8 cellular contexts compared by ENCODE assay signal in genomic region chr7:103344453-103345149, GRCh38. TPM values are rescaled to one million over a fixed set of nuclear protein-coding genes. Genes with fewer than 3 reads are reported as not detected.
DNase-seq lines count a peak whose midpoint lies in the region; ATAC-seq and TF ChIP-seq lines count a peak whose summit lies in the region.

A gene with protein sequence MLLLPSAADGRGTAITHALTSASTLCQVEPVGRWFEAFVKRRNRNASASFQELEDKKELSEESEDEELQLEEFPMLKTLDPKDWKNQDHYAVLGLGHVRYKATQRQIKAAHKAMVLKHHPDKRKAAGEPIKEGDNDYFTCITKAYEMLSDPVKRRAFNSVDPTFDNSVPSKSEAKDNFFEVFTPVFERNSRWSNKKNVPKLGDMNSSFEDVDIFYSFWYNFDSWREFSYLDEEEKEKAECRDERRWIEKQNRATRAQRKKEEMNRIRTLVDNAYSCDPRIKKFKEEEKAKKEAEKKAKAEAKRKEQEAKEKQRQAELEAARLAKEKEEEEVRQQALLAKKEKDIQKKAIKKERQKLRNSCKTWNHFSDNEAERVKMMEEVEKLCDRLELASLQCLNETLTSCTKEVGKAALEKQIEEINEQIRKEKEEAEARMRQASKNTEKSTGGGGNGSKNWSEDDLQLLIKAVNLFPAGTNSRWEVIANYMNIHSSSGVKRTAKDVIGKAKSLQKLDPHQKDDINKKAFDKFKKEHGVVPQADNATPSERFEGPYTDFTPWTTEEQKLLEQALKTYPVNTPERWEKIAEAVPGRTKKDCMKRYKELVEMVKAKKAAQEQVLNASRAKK (minus strand): TSS chr7:103344767. CDS start chr7:103344622, 145 bp downstream.

- peak within 1 kb of the TSS; percentile 97 for H3K4me2 ChIP-seq in IMR-90 (ENCODE audit: low read depth, low read length)

- H2AK9ac ChIP-seq in IMR-90 (replicated peaks; ENCODE audit: low read depth, low read length, poor library complexity): peak within 1 kb of the TSS; percentile 12

- no peak within 1 kb of the TSS for H2BK20ac ChIP-seq in IMR-90 (ENCODE audit: low read depth, low read length)

- H3K4me3 ChIP-seq in IMR-90 (ENCODE audit: insufficient read depth, low read depth, low read length) (peak within 1 kb of the TSS; percentile 89), epithelial cell of proximal tubule (ENCODE audit: low read depth, low read length) (peak within 1 kb of the TSS; percentile 72)

- H2BK15ac ChIP-seq in IMR-90 (ENCODE audit: low read depth, low read length): no peak within 1 kb of the TSS

- CTCF ChIA-PET in IMR-90 (lab: Yijun Ruan, JAX): no interaction called here

- H3K9ac ChIP-seq in IMR-90 (ENCODE audit: low read depth, low read length): peak within 1 kb of the TSS; percentile 91

- H2AK5ac ChIP-seq in IMR-90 (ENCODE audit: low read depth, low read length): peak within 1 kb of the TSS; percentile 46

- POLR2A ChIA-PET in IMR-90 (lab: Charles Lee; ENCODE audit: unreplicated experiment): no interaction called here

- H4K8ac ChIP-seq in IMR-90 (ENCODE audit: low read depth in 2 of 2, low read length in 2 of 2): peak within 1 kb of the TSS; percentile 32 to 68; a peak in 3 of 4 replicates

- peak within 1 kb of the TSS; percentile 23; the same call in 1 of the 2 replicates for H3K18ac ChIP-seq in IMR-90 (ENCODE audit: low read depth, low read length)

- H3K9me1 ChIP-seq in IMR-90 (ENCODE audit: insufficient read depth, low read length): no peaks in the 10 kb centered on the region

- H3K4ac ChIP-seq in IMR-90 (ENCODE audit: low read depth, low read length): peak within 1 kb of the TSS; percentile 76

- ATAC-seq in GM21528 (IDR thresholded peaks at IDR 0.05; ENCODE audit: low FRiP score, unreplicated experiment): peak; percentile 73
- peak; percentile 88 for ATAC-seq in IMR-90 (ENCODE audit: low read depth)

- peak within 1 kb of the TSS; percentile 65; the same call in 1 of the 2 replicates for H4K91ac ChIP-seq in IMR-90 (ENCODE audit: insufficient read depth, low read depth, low read length)

- peak within 1 kb of the TSS; percentile 57 for H3K56ac ChIP-seq in IMR-90 (ENCODE audit: extremely low read depth, insufficient read depth, low read length)

- peak within 1 kb of the TSS; percentile 80 for H2BK5ac ChIP-seq in IMR-90 (ENCODE audit: low read depth, low read length, poor library complexity, severe bottlenecking)

- TF ChIP-seq CTCF in IMR-90 (conservative IDR thresholded peaks at IDR 0.05; ENCODE audit: low read depth, low read length): no peak
- TF ChIP-seq CTCF in epithelial cell of proximal tubule (conservative IDR thresholded peaks at IDR 0.05; ENCODE audit: low read depth, low read length): no peak

- peak; percentile 77 for TF ChIP-seq POLR2A in IMR-90 (IDR thresholded peaks at IDR 0.05; ENCODE audit: low read depth, low read length)

- H3K79me1 ChIP-seq in IMR-90 (ENCODE audit: low read depth in 1 of 2, low read length in 2 of 2): peaks cover 0 to 11% of the 10 kb centered on the region in 2 experiments; a peak in 3 of 4 replicates

- 2% methylated on average over 10 of the region's 43 CpGs; no CpG with 5 or more reads in 1 of the 2 experiments for WGBS in IMR-90 (ENCODE audit: extremely low coverage in 2 of 2, insufficient read length in 1 of 2), 2 experiments

- peak within 1 kb of the TSS; percentile 85 for H3K27ac ChIP-seq in IMR-90 (ENCODE audit: insufficient read depth, low read length)

- in situ Hi-C loops in IMR-90 (cut with MboI; ENCODE audit: low sequenced_read_pairs): no loop called here

- peak; percentile 89 for DNase-seq in DMS114 treated with DMSO at 0.1 percent for 48 hours (lab: John Stamatoyannopoulos, UW; ENCODE audit: unreplicated experiment)
- peak; percentile 94 for DNase-seq in IMR-90
- peak; percentile 55 for DNase-seq in OCI-M2 (lab: John Stamatoyannopoulos, UW; ENCODE audit: unreplicated experiment)
- DNase-seq in activated T-cell treated with anti-CD3 and anti-CD28 coated beads for 4 hours: peak; percentile 82
- DNase-seq in epithelial cell of proximal tubule (ENCODE audit: low read depth): peak; percentile 70
- DNase-seq in mucosa of gallbladder (ENCODE audit: low spot score): peak; percentile 90
- DNase-seq in stimulated activated CD8-positive, alpha-beta memory T cell treated with anti-CD3 and anti-CD28 coated beads, Interleukin-4, amount 100 ng/mL, for 24 hours (ENCODE audit: low read depth): peak; percentile 74

- dilution Hi-C loops in IMR-90 (cut with HindIII; ENCODE audit: low sequenced_read_pairs, unreplicated experiment): no loop called here

- no peaks in the 10 kb centered on the region for H3K9me3 ChIP-seq in IMR-90 (ENCODE audit: control insufficient read depth, insufficient read depth, low read length)

- H3K27me3 ChIP-seq in IMR-90 (ENCODE audit: control insufficient read depth, insufficient read depth, low read length): no peaks in the 10 kb centered on the region

- peaks cover 3% of the 10 kb centered on the region; the same call in 1 of the 2 replicates for H4K20me1 ChIP-seq in IMR-90 (ENCODE audit: insufficient read depth, low read length)

- H3K4me1 ChIP-seq in IMR-90 (ENCODE audit: control insufficient read depth, insufficient read depth, low read length): peaks cover 2% of the 10 kb centered on the region

- H2BK120ac ChIP-seq in IMR-90 (ENCODE audit: low read depth, low read length): 0 out of 2 replicates have a peak within 1 kb of the TSS, but pooled peaks have one; percentile 24

- peak within 1 kb of the TSS; percentile 74 for H3K23ac ChIP-seq in IMR-90 (ENCODE audit: low read depth, low read length)

- no peak for TF ChIP-seq RAD21 in IMR-90 (IDR thresholded peaks at IDR 0.05; ENCODE audit: low read length)

- peaks cover 9% of the 10 kb centered on the region for H3K36me3 ChIP-seq in IMR-90 (ENCODE audit: control insufficient read depth, insufficient read depth, low read length)

- H4K5ac ChIP-seq in IMR-90 (ENCODE audit: low read depth, low read length): peak within 1 kb of the TSS; percentile 82

- intact Hi-C loops in IMR-90 (cut with micrococcal nuclease): no loop called here

- H3K14ac ChIP-seq in IMR-90 (replicated peaks; ENCODE audit: low read depth, low read length): peak within 1 kb of the TSS; percentile 51

- peak within 1 kb of the TSS; percentile 97 for H2AFZ ChIP-seq in IMR-90 (replicated peaks; ENCODE audit: low read length, poor library complexity)

- no TSS peak for BruUV-seq in IMR-90 (replicated peaks; lab: Mats Ljungman, UMichigan)

TF ChIP-seq in IMR-90, 13 proteins besides CTCF, POLR2A, EP300 and RAD21:
- 0 out of 2 replicates have a peak, but pooled peaks have one; percentile 49 for TF ChIP-seq ELK1 (IDR thresholded peaks at IDR 0.05; ENCODE audit: borderline replicate concordance, low read depth, low read length)
- TF ChIP-seq, protein P1, sequence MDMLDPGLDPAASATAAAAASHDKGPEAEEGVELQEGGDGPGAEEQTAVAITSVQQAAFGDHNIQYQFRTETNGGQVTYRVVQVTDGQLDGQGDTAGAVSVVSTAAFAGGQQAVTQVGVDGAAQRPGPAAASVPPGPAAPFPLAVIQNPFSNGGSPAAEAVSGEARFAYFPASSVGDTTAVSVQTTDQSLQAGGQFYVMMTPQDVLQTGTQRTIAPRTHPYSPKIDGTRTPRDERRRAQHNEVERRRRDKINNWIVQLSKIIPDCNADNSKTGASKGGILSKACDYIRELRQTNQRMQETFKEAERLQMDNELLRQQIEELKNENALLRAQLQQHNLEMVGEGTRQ (IDR thresholded peaks at IDR 0.05; ENCODE audit: low read depth, low read length): no peak
- TF ChIP-seq MXI1 (IDR thresholded peaks at IDR 0.05; ENCODE audit: borderline replicate concordance, low read depth, low read length): peak; percentile 97
- 0 out of 2 replicates have a peak, but pooled peaks have one; percentile 31 for TF ChIP-seq CHD1 (IDR thresholded peaks at IDR 0.05; ENCODE audit: low read depth, low read length)
- peak; percentile 98 for TF ChIP-seq MAZ (IDR thresholded peaks at IDR 0.05; ENCODE audit: borderline replicate concordance, low read depth, low read length)
- peak; percentile 53 for TF ChIP-seq MAFK (IDR thresholded peaks at IDR 0.05; ENCODE audit: low read depth, low read length)
- peak; percentile 79 for TF ChIP-seq BHLHE40 (IDR thresholded peaks at IDR 0.05; ENCODE audit: low read depth, low read length)
- no peak for TF ChIP-seq SMC3 (IDR thresholded peaks at IDR 0.05; ENCODE audit: low read depth, low read length)

RNA-seq across cellular contexts. Expression of the gene that starts here (rescaled TPM):
- total RNA-seq in IMR-90 (2012; rRNA removed) (22.4 and 31.9 TPM in 2 replicates), epithelial cell of proximal tubule (18.7 and 20.9 TPM in 2 replicates), mucosa of gallbladder (12.0 TPM)
- 17.5 and 19.3 TPM in 2 replicates for polyA plus RNA-seq in IMR-90 (2012; rRNA removed)
- 5.8 and 7.0 TPM in 2 replicates for polyA plus RNA-seq in IMR-90 (2012; cell fraction: cytosol; rRNA removed)
- 26.2 and 45.3 TPM in 2 replicates for polyA plus RNA-seq in IMR-90 (2012; cell fraction: nucleus; rRNA removed; ENCODE audit: low replicate concordance)

Comparison
In these comparisons a context has a peak if more than half of its experiments do, and no peak if none do; other contexts are left out.
1. Peak in every context shown above with its lines: DNase-seq, ATAC-seq, H3K4me3 ChIP-seq and H3K27ac ChIP-seq.